9 cellular contexts compared by ENCODE assay signal in the genomic region with DNA sequence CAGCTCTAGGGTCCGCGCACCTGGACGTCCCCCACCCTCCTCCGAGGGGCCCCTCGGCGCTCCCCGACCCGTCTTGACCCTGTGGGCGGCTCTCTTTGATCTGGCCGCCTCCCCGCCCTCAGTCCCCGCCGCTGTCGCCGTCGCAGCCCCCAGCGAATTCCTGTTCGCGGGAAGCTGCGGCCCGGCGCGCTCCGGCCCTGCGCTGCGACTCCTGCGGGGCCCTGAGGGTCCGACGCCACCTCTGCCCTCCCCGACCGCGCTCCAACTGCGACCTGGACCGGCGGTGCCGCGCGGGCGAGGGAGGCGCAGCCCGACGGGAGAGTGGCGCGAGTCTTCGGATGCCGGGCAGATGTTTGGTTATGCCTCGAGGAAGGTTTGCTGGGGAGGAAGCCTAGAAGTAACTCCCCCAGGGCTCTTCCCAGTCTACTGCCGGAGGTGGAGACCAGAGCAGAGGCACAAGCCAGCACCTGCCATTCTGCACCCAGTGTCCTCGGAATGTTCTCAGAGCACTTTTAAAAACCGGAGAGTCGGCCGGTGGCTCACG. TPM values are rescaled to one million over a fixed set of nuclear protein-coding genes. Genes with fewer than 3 reads are reported as not detected.
DNase-seq lines count a peak whose midpoint lies in the region; FAIRE-seq and TF ChIP-seq lines count a peak whose summit lies in the region.
"Had no signal": no experiment of that assay in that cellular context is flagged by ENCODE, and none has a peak within 500 bp of the region (broad histone marks: within the 10 kb centered on the region; RNA-seq: fewer than 3 reads in every experiment).

No MANE protein-coding gene starts in this region.

- H3K27me3 Mint-ChIP-seq in osteocyte (ENCODE audit: unreplicated experiment) = peaks cover 16% of the 10 kb centered on the region

- H3K9me3 ChIP-seq in GM23248 (ENCODE audit: low read depth) = no peaks in the 10 kb centered on the region
- no peaks in the 10 kb centered on the region for H3K9me3 ChIP-seq in OCI-LY1 (ENCODE audit: low read length)
- no peaks in the 10 kb centered on the region for H3K9me3 ChIP-seq in endothelial cell of umbilical vein (replicated peaks; ENCODE audit: control insufficient read depth, insufficient read depth, low read length)

- DNase-seq in NCI-H2107 treated with DMSO at 0.1 percent for 48 hours (lab: John Stamatoyannopoulos, UW; ENCODE audit: unreplicated experiment) = peak; percentile 10
- DNase-seq in NCI-H2107 (lab: John Stamatoyannopoulos, UW) = no peak
- DNase-seq in GM23248 = peak; percentile 32
- DNase-seq in endothelial cell of umbilical vein (ENCODE audit: low read depth, low spot score) = no peak
- DNase-seq in osteocyte (ENCODE audit: extremely low spot score, unreplicated experiment) = no peak
- no peak for DNase-seq in HCEC 1CT
- DNase-seq in NCI-H187 (lab: John Stamatoyannopoulos, UW) = no peak
- DNase-seq: DND-41 had no signal

- in situ Hi-C loops in GM23248 (cut with MboI) = no loop called here

- peaks cover 16% of the 10 kb centered on the region; the same call in 1 of the 2 replicates for H3F3A ChIP-seq in GM23248 (ENCODE audit: insufficient read depth)
- no peaks in the 10 kb centered on the region for H3F3A ChIP-seq in OCI-LY1 (ENCODE audit: insufficient read depth, low read length)

- no peaks in the 10 kb centered on the region for H4K20me1 ChIP-seq in GM23248 (ENCODE audit: insufficient read depth)
- no peaks in the 10 kb centered on the region for H4K20me1 ChIP-seq in OCI-LY1 (ENCODE audit: insufficient read depth, low read length)
- no peaks in the 10 kb centered on the region for H4K20me1 ChIP-seq in endothelial cell of umbilical vein (replicated peaks; ENCODE audit: control insufficient read depth, extremely low read depth, insufficient read depth, low read length)

- TF ChIP-seq POLR2A in endothelial cell of umbilical vein (IDR thresholded peaks at IDR 0.05; ENCODE audit: low read depth, low read length) = no peak

- dilution Hi-C loops in endothelial cell of umbilical vein (cut with MboI; ENCODE audit: extremely low pct_ligation_motif_present, low sequenced_read_pairs) = no loop called here

- H3K27me3 ChIP-seq in GM23248 (replicated peaks; ENCODE audit: insufficient read depth) (peaks cover 22% of the 10 kb centered on the region), OCI-LY1 (ENCODE audit: insufficient read depth, low read length) (no peaks in the 10 kb centered on the region), endothelial cell of umbilical vein (ENCODE audit: control insufficient read depth in 2 of 2, insufficient read depth in 2 of 2, low read length in 2 of 2) (peaks cover 17 to 27% of the 10 kb centered on the region in 2 experiments)

- no peaks in the 10 kb centered on the region for H3K9me1 ChIP-seq in endothelial cell of umbilical vein (replicated peaks; ENCODE audit: control insufficient read depth, extremely low read depth, insufficient read depth, low read length)

- H3K79me2 ChIP-seq in GM23248 (ENCODE audit: insufficient read depth) (no peaks in the 10 kb centered on the region), OCI-LY1 (ENCODE audit: insufficient read depth, low read length) (no peaks in the 10 kb centered on the region), endothelial cell of umbilical vein (ENCODE audit: control insufficient read depth, insufficient read depth, low read length) (no peaks in the 10 kb centered on the region)

- H3K4me3 ChIP-seq in GM23248 = peak overlapping the region; percentile 67
- peak overlapping the region; percentile 65 for H3K4me3 ChIP-seq in OCI-LY1 (ENCODE audit: low read depth, low read length, poor library complexity, severe bottlenecking)
- peak overlapping the region; percentile 35 to 50 (median 46) for H3K4me3 ChIP-seq in endothelial cell of umbilical vein (replicated peaks in 1 of 3; ENCODE audit: insufficient read depth in 1 of 3, low read depth in 1 of 3, low read length in 3 of 3)

- no TSS peak for BruUV-seq in endothelial cell of umbilical vein (replicated peaks; lab: Mats Ljungman, UMichigan)

- POLR2A ChIA-PET in endothelial cell of umbilical vein (lab: Charles Lee) = interaction anchor here (0.5 kb wide), 1 partner anchor 82 kb away, joined by 5 read pairs; no protein-coding TSS in a partner anchor

- 5 to 6% methylated on average over 33 to 53 of the region's 53 CpGs for WGBS in GM23248 (ENCODE audit: low coverage in 1 of 2, low lambda C conversion rate in 2 of 2, missing lambda C conversion rate in 2 of 2), 2 experiments

- CTCF ChIA-PET in endothelial cell of umbilical vein (lab: Charles Lee) = interaction anchor here (0.6 to 1.7 kb wide), 2 partner anchors 15 to 141 kb away, joined by 3 to 4 read pairs; no protein-coding TSS in a partner anchor

- H3K9me2 ChIP-seq in GM23248 (ENCODE audit: insufficient read depth) (no peaks in the 10 kb centered on the region), OCI-LY1 (ENCODE audit: low read depth, low read length) (no peaks in the 10 kb centered on the region)

- H3K9me3 Mint-ChIP-seq in osteocyte (ENCODE audit: unreplicated experiment) = peaks cover 3% of the 10 kb centered on the region

- no peak overlapping the region for H3K27ac Mint-ChIP-seq in osteocyte (ENCODE audit: unreplicated experiment)

- peaks cover 3% of the 10 kb centered on the region for H3K4me1 Mint-ChIP-seq in osteocyte (ENCODE audit: unreplicated experiment)

- H3K4me1 ChIP-seq in GM23248 (ENCODE audit: insufficient read depth) (no peaks in the 10 kb centered on the region), OCI-LY1 (ENCODE audit: insufficient read depth, low read length, severe bottlenecking) (peaks cover 20% of the 10 kb centered on the region), endothelial cell of umbilical vein (ENCODE audit: control insufficient read depth, extremely low read depth, insufficient read depth, low read length) (peaks cover 7% of the 10 kb centered on the region)

- peak overlapping the region; percentile 62 for H3K4me3 Mint-ChIP-seq in osteocyte (ENCODE audit: unreplicated experiment)

- H3K9ac ChIP-seq in GM23248 = no peak overlapping the region
- H3K9ac ChIP-seq in OCI-LY1 (ENCODE audit: low read length) = peak overlapping the region; percentile 49; the same call in 1 of the 2 replicates
- no peak overlapping the region for H3K9ac ChIP-seq in endothelial cell of umbilical vein (replicated peaks; ENCODE audit: extremely low read depth, insufficient read depth, low read length)

- H2AFZ ChIP-seq in GM23248 (peak overlapping the region; percentile 74), OCI-LY1 (ENCODE audit: low read length) (no peak overlapping the region), endothelial cell of umbilical vein (ENCODE audit: low read depth, low read length) (peak overlapping the region; percentile 82)

- no peak for TF ChIP-seq CTCF in OCI-LY1 (IDR thresholded peaks at IDR 0.05; ENCODE audit: low read length)
- no peak for TF ChIP-seq CTCF in endothelial cell of umbilical vein (IDR thresholded peaks at IDR 0.05; ENCODE audit: extremely low read depth in 1 of 2, insufficient read depth in 1 of 2, low read depth in 1 of 2, low read length in 2 of 2)
- TF ChIP-seq CTCF in osteocyte (IDR thresholded peaks at IDR 0.05) = no peak

- intact Hi-C loops in endothelial cell of umbilical vein (cut with micrococcal nuclease) = no loop called here

- no peaks in the 10 kb centered on the region for H3K36me3 ChIP-seq in GM23248 (ENCODE audit: low read depth)
- no peaks in the 10 kb centered on the region for H3K36me3 ChIP-seq in OCI-LY1 (ENCODE audit: insufficient read depth, low read length)
- no peaks in the 10 kb centered on the region for H3K36me3 ChIP-seq in endothelial cell of umbilical vein (ENCODE audit: control insufficient read depth in 2 of 2, extremely low read depth in 1 of 2, insufficient read depth in 2 of 2, low read length in 2 of 2)

- H3K27ac ChIP-seq in GM23248 (no peak overlapping the region), OCI-LY1 (ENCODE audit: low read depth, low read length, poor library complexity, severe bottlenecking) (no peak overlapping the region), endothelial cell of umbilical vein (ENCODE audit: insufficient read depth, low read depth, low read length) (no peak overlapping the region)

- H3K36me3 Mint-ChIP-seq in osteocyte (ENCODE audit: unreplicated experiment) = no peaks in the 10 kb centered on the region

- H3K4me2 ChIP-seq in GM23248 (ENCODE audit: unreplicated experiment) (peak overlapping the region; percentile 72), OCI-LY1 (ENCODE audit: low read length) (peak overlapping the region; percentile 84), endothelial cell of umbilical vein (ENCODE audit: insufficient read depth, low read length) (peak overlapping the region; percentile 71)

- no peak for FAIRE-seq in endothelial cell of umbilical vein (lab: Jason Lieb, UNC)

RNA-seq across cellular contexts. Expression of a gene that starts 0.4 kb away (rescaled TPM):
- total RNA-seq in GM23248 (2014; rRNA removed; shearing (Covaris generic)) = 2.6 TPM in 1 of 2 replicates, not detected in the other
- polyA plus RNA-seq in GM23248 (2016; fragmentation: Nextera tagmentation; extraction: Ambion mirVana) (0.11 TPM in 1 of 2 replicates, not detected in the other), endothelial cell of umbilical vein (not detected in 2 replicates)
- total RNA-seq in endothelial cell of umbilical vein (not detected in 2 replicates), osteocyte (not detected in 2 replicates)
- polyA plus RNA-seq in endothelial cell of umbilical vein (2011; cell fraction: cytosol; rRNA removed) = not detected in 2 replicates
- not detected in 2 replicates for polyA plus RNA-seq in endothelial cell of umbilical vein (2011; cell fraction: nucleus; rRNA removed)
- not detected in 2 replicates for polyA plus RNA-seq in endothelial cell of umbilical vein (2012)
- not detected in 2 replicates for polyA minus RNA-seq in endothelial cell of umbilical vein
- not detected for polyA minus RNA-seq in endothelial cell of umbilical vein (2011; cell fraction: cytosol; rRNA and poly(A)+ RNA removed)
- polyA minus RNA-seq in endothelial cell of umbilical vein (2011; cell fraction: nucleus; rRNA and poly(A)+ RNA removed) = not detected in 2 replicates

RNA-seq across cellular contexts. Expression of a gene that starts 41.2 kb away (rescaled TPM):
- 122 and 137 TPM in 2 replicates for total RNA-seq in GM23248 (2014; rRNA removed; shearing (Covaris generic))
- polyA plus RNA-seq in GM23248 (2016; fragmentation: Nextera tagmentation; extraction: Ambion mirVana) = 130 TPM in 2 replicates
- 158 and 166 TPM in 2 replicates for total RNA-seq in endothelial cell of umbilical vein
- 118 and 122 TPM in 2 replicates for polyA plus RNA-seq in endothelial cell of umbilical vein
- polyA plus RNA-seq in endothelial cell of umbilical vein (2011; cell fraction: cytosol; rRNA removed) = 182 and 189 TPM in 2 replicates
- 89.2 and 105 TPM in 2 replicates for polyA plus RNA-seq in endothelial cell of umbilical vein (2011; cell fraction: nucleus; rRNA removed)
- polyA plus RNA-seq in endothelial cell of umbilical vein (2012) = 130 and 158 TPM in 2 replicates
- 127 and 131 TPM in 2 replicates for polyA minus RNA-seq in endothelial cell of umbilical vein
- 89.9 TPM for polyA minus RNA-seq in endothelial cell of umbilical vein (2011; cell fraction: cytosol; rRNA and poly(A)+ RNA removed)
- 19.3 and 31.3 TPM in 2 replicates for polyA minus RNA-seq in endothelial cell of umbilical vein (2011; cell fraction: nucleus; rRNA and poly(A)+ RNA removed)
- total RNA-seq in osteocyte = 115 TPM in 2 replicates

RNA-seq across cellular contexts. Expression of a gene that starts 41.7 kb away (rescaled TPM):
- total RNA-seq in GM23248 (2014; rRNA removed; shearing (Covaris generic)) = 25.0 and 59.8 TPM in 2 replicates
- 14.9 TPM in 2 replicates for polyA plus RNA-seq in GM23248 (2016; fragmentation: Nextera tagmentation; extraction: Ambion mirVana)
- 22.2 and 24.2 TPM in 2 replicates for total RNA-seq in endothelial cell of umbilical vein
- 28.2 and 28.4 TPM in 2 replicates for polyA plus RNA-seq in endothelial cell of umbilical vein
- polyA plus RNA-seq in endothelial cell of umbilical vein (2011; cell fraction: cytosol; rRNA removed) = 25.9 and 28.4 TPM in 2 replicates
- polyA plus RNA-seq in endothelial cell of umbilical vein (2011; cell fraction: nucleus; rRNA removed) = 51.9 and 54.2 TPM in 2 replicates
- 22.2 and 25.4 TPM in 2 replicates for polyA plus RNA-seq in endothelial cell of umbilical vein (2012)
- polyA minus RNA-seq in endothelial cell of umbilical vein = 39.9 and 43.9 TPM in 2 replicates
- polyA minus RNA-seq in endothelial cell of umbilical vein (2011; cell fraction: cytosol; rRNA and poly(A)+ RNA removed) = 6.9 TPM
- polyA minus RNA-seq in endothelial cell of umbilical vein (2011; cell fraction: nucleus; rRNA and poly(A)+ RNA removed) = 20.4 and 30.6 TPM in 2 replicates
- 23.7 and 29.3 TPM in 2 replicates for total RNA-seq in osteocyte

Comparison
In these comparisons a context has a peak if more than half of its experiments do, and no peak if none do; other contexts are left out.
1. DNase-seq: peak in NCI-H2107 treated with DMSO at 0.1 percent for 48 hours (single experiment) and GM23248 (single experiment); none in NCI-H2107 (single experiment), endothelial cell of umbilical vein (single experiment), osteocyte (single experiment), HCEC 1CT (single experiment) and NCI-H187 (0 of 2).
2. Peak in every context shown above with its lines, with median percentiles within 50 percentile points of each other: H3K4me2 ChIP-seq and H3K4me3 ChIP-seq.